ENCODE assay signal across 1 cellular context in genomic region chr11:12220305-12220704, GRCh38.
TF ChIP-seq lines count a peak whose summit lies in the region.

No MANE protein-coding gene starts in this region.

TF ChIP-seq in GM23338, 12 proteins besides CTCF, POLR2A, EP300 and RAD21 (continued from another document):
- TF ChIP-seq ZNF462 (CRISPR knock-in tag; IDR thresholded peaks at IDR 0.05) (no peak), CREB1 (CRISPR knock-in tag; IDR thresholded peaks at IDR 0.05; ENCODE audit: low read depth) (no peak), EZH2phosphoT487 (IDR thresholded peaks at IDR 0.05; ENCODE audit: unreplicated experiment) (no peak)
